In genomic region chr6:163415176-163415619, GRCh38 we compare ENCODE assay signal across 8 cellular contexts. TPM values are rescaled to one million over a fixed set of nuclear protein-coding genes. Genes with fewer than 3 reads are reported as not detected.
A peak's percentile ranks its signal among the peaks of the same experiment; 100 is the strongest.
DNase-seq lines count a peak whose midpoint lies in the region; ATAC-seq, FAIRE-seq and TF ChIP-seq lines count a peak whose summit lies in the region.

No MANE protein-coding gene starts in this region.

- POLR2A ChIA-PET in A549 (lab: Yijun Ruan, JAX) = no interaction called here

- no peak for TF ChIP-seq RAD21 in A549 (conservative IDR thresholded peaks at IDR 0.05 in 1 of 2, IDR thresholded peaks at IDR 0.05 in 1 of 2)

- intact Hi-C loops in body of pancreas (cut with DNase I) = no loop called here

- H3K27ac ChIP-seq in A549 = peak overlapping the region; percentile 96 to 100
- peak overlapping the region; percentile 56 for H3K27ac ChIP-seq in OCI-LY1 (ENCODE audit: low read depth, low read length, poor library complexity, severe bottlenecking)
- peak overlapping the region; percentile 95 to 100 (median 98) for H3K27ac ChIP-seq in body of pancreas
- H3K27ac ChIP-seq in lung (ENCODE audit: low read depth in 1 of 2, low read length in 1 of 2) = peak overlapping the region; percentile 99 to 100
- H3K27ac ChIP-seq in upper lobe of left lung = peak overlapping the region; percentile 97 to 100 (median 99)

- H3F3A ChIP-seq in OCI-LY1 (ENCODE audit: insufficient read depth, low read length) = no peaks in the 10 kb centered on the region

- CTCF ChIA-PET in A549 (lab: Yijun Ruan, JAX) = interaction anchor here (1.2 kb wide), 1 partner anchor 12 kb away, joined by 5 read pairs; no protein-coding TSS in a partner anchor

- H3K9me3 ChIP-seq in A549 (no peaks in the 10 kb centered on the region), OCI-LY1 (ENCODE audit: low read length) (no peaks in the 10 kb centered on the region), body of pancreas (no peaks in the 10 kb centered on the region), lung (ENCODE audit: control insufficient read depth in 2 of 2, insufficient read depth in 1 of 2, low read length in 1 of 2) (no peaks in the 10 kb centered on the region), upper lobe of left lung (no peaks in the 10 kb centered on the region)

- peak overlapping the region; percentile 80 for H3K9ac ChIP-seq in OCI-LY1 (ENCODE audit: low read length)

- no CpG with 5 or more reads among the region's 47 CpGs for WGBS in A549 (ENCODE audit: missing lambda C conversion rate)
- 1 to 3% methylated on average over 7 to 45 of the region's 47 CpGs for WGBS in body of pancreas, 2 donors
- WGBS in lung, 2 donors = 0 to 1% methylated on average over 37 to 47 of the region's 47 CpGs
- 1% methylated on average over 25 of the region's 47 CpGs; no CpG with 5 or more reads in 1 of the 2 donors for WGBS in upper lobe of left lung, 2 donors

- peaks cover 8% of the 10 kb centered on the region; the same call in 1 of the 2 replicates for H4K20me1 ChIP-seq in OCI-LY1 (ENCODE audit: insufficient read depth, low read length)

- H2AFZ ChIP-seq in OCI-LY1 (ENCODE audit: low read length) = no peak overlapping the region

- H3K4me2 ChIP-seq in A549 (peak overlapping the region; percentile 92), OCI-LY1 (ENCODE audit: low read length) (peak overlapping the region; percentile 80)

- H3K27me3 ChIP-seq in OCI-LY1 (ENCODE audit: insufficient read depth, low read length) (no peaks in the 10 kb centered on the region), body of pancreas (no peaks in the 10 kb centered on the region), lung (ENCODE audit: control insufficient read depth, insufficient read depth) (no peaks in the 10 kb centered on the region), upper lobe of left lung (no peaks in the 10 kb centered on the region)

- TF ChIP-seq CTCF in A549 (IDR thresholded peaks at IDR 0.05) (no peak), OCI-LY1 (IDR thresholded peaks at IDR 0.05; ENCODE audit: low read length) (no peak), body of pancreas (IDR thresholded peaks at IDR 0.05) (no peak), lung (IDR thresholded peaks at IDR 0.05; ENCODE audit: control extremely low read depth, extremely low read depth) (no peak), upper lobe of left lung (IDR thresholded peaks at IDR 0.05) (no peak)

- DNase-seq in A549 (ENCODE audit: low read depth in 1 of 2, low spot score in 1 of 2) = no peak
- peak in 3 of 4 donors; percentile 22 to 34 (median 31) for DNase-seq in body of pancreas
- no peak for DNase-seq in lung (ENCODE audit: low spot score)
- peak in 1 of 2 donors; percentile 90 for DNase-seq in upper lobe of left lung
- DNase-seq in NCI-H1694 treated with DMSO at 0.1 percent for 48 hours (lab: John Stamatoyannopoulos, UW) = no peak
- no peak for DNase-seq in superior temporal gyrus (ENCODE audit: extremely low spot score)

- FAIRE-seq in A549 (lab: Jason Lieb, UNC) = no peak

- TF ChIP-seq EP300 in A549 (IDR thresholded peaks at IDR 0.05) (no peak), upper lobe of left lung (IDR thresholded peaks at IDR 0.05) (no peak)

- H3K9me2 ChIP-seq in OCI-LY1 (ENCODE audit: low read depth, low read length) = no peaks in the 10 kb centered on the region

- H3K79me2 ChIP-seq in OCI-LY1 (ENCODE audit: insufficient read depth, low read length) = peaks cover 42% of the 10 kb centered on the region

- H3K4me1 ChIP-seq in A549 = peaks cover 33% of the 10 kb centered on the region
- H3K4me1 ChIP-seq in OCI-LY1 (ENCODE audit: insufficient read depth, low read length, severe bottlenecking) = peaks cover 45% of the 10 kb centered on the region
- H3K4me1 ChIP-seq in body of pancreas = peaks cover 24% of the 10 kb centered on the region
- no peaks in the 10 kb centered on the region for H3K4me1 ChIP-seq in lung (ENCODE audit: control insufficient read depth in 2 of 2, insufficient read depth in 2 of 2, low read length in 2 of 2)
- peaks cover 15 to 27% (median 23%) of the 10 kb centered on the region in 4 donors for H3K4me1 ChIP-seq in upper lobe of left lung

- TF ChIP-seq POLR2A in A549 (IDR thresholded peaks at IDR 0.05; ENCODE audit: low read length) = no peak
- TF ChIP-seq POLR2A in body of pancreas (IDR thresholded peaks at IDR 0.05) = no peak
- no peak for TF ChIP-seq POLR2A in upper lobe of left lung (IDR thresholded peaks at IDR 0.05)

- H3K4me3 ChIP-seq in A549 = peak overlapping the region; percentile 91
- peak overlapping the region; percentile 86 for H3K4me3 ChIP-seq in OCI-LY1 (ENCODE audit: low read depth, low read length, poor library complexity, severe bottlenecking)
- H3K4me3 ChIP-seq in body of pancreas = peak overlapping the region; percentile 86 to 96
- H3K4me3 ChIP-seq in lung = peak overlapping the region; percentile 97
- peak overlapping the region; percentile 66 to 93 (median 85) for H3K4me3 ChIP-seq in upper lobe of left lung

- H3K36me3 ChIP-seq in OCI-LY1 (ENCODE audit: insufficient read depth, low read length) = no peaks in the 10 kb centered on the region
- H3K36me3 ChIP-seq in body of pancreas (replicated peaks in 1 of 2; ENCODE audit: insufficient read depth in 1 of 2, low read depth in 2 of 2) = no peaks in the 10 kb centered on the region
- no peaks in the 10 kb centered on the region for H3K36me3 ChIP-seq in lung (ENCODE audit: control insufficient read depth in 2 of 2, insufficient read depth in 2 of 2, low read length in 2 of 2)
- no peaks in the 10 kb centered on the region for H3K36me3 ChIP-seq in upper lobe of left lung

- peak in 1 of 2 experiments; percentile 3; a peak in 1 of 6 replicates for ATAC-seq in A549
- peak; percentile 0 for ATAC-seq in GM19324 (IDR thresholded peaks at IDR 0.05; ENCODE audit: low FRiP score, unreplicated experiment)
- no peak for ATAC-seq in body of pancreas
- ATAC-seq in lung (ENCODE audit: insufficient read depth, low FRiP score) = no peak
- ATAC-seq in upper lobe of left lung (ENCODE audit: low FRiP score in 2 of 2) = no peak

TF ChIP-seq in A549, 52 proteins besides CTCF, POLR2A, EP300 and RAD21:
- TF ChIP-seq FOSB (CRISPR knock-in tag; IDR thresholded peaks at IDR 0.05) (no peak), BCL3 (IDR thresholded peaks at IDR 0.05) (no peak), NR3C1 (IDR thresholded peaks at IDR 0.05) (no peak), CBX8 (IDR thresholded peaks at IDR 0.05) (no peak), SMC3 (IDR thresholded peaks at IDR 0.05) (no peak), FOXS1 (CRISPR knock-in tag; IDR thresholded peaks at IDR 0.05) (no peak), CHD2 (IDR thresholded peaks at IDR 0.05; ENCODE audit: low read length, partially characterized antibody) (no peak), ZC3H11A (IDR thresholded peaks at IDR 0.05) (no peak), TFCP2L1 (CRISPR knock-in tag; IDR thresholded peaks at IDR 0.05) (no peak), NFE2L2 (conservative IDR thresholded peaks at IDR 0.05; ENCODE audit: low read length) (no peak), FOSL2 (IDR thresholded peaks at IDR 0.05) (no peak), FOSL2 (CRISPR knock-in tag; IDR thresholded peaks at IDR 0.05) (no peak), ESRRA (IDR thresholded peaks at IDR 0.05; ENCODE audit: borderline replicate concordance, low read length) (no peak), CEBPB (IDR thresholded peaks at IDR 0.05) (no peak), RFX5 (IDR thresholded peaks at IDR 0.05) (no peak), ZSCAN20 (CRISPR knock-in tag; IDR thresholded peaks at IDR 0.05) (no peak), CHD4 (IDR thresholded peaks at IDR 0.05; ENCODE audit: borderline replicate concordance) (no peak)

RNA-seq across cellular contexts. Expression of gene QKI, which starts 0.7 kb away (rescaled TPM):
- 90.5 and 98.2 TPM in 2 replicates for polyA plus RNA-seq in A549 (2011; rRNA removed)
- 61.4 and 77.8 TPM in 2 replicates for polyA plus RNA-seq in A549 (2012; cell fraction: cytosol; rRNA removed)
- 50.1 and 51.2 TPM in 2 replicates for polyA plus RNA-seq in A549 (2012; cell fraction: nucleus; rRNA removed)
- 69.5 to 74.5 TPM (median 71.9 TPM) in 3 replicates for polyA plus RNA-seq in A549 (2017; fragmentation: RNase III; extraction: RNeasy Plus Mini Kit Qiagen cat#74134 plus additional on column Dnase treatment)
- 184 and 220 TPM in 2 replicates for polyA minus RNA-seq in A549 (2011; rRNA and poly(A)+ RNA removed)
- 10 to 100 TPM; 60.4 to 61.3 TPM for total RNA-seq in body of pancreas
- total RNA-seq in lung = 100 to 1,000 TPM; 136 to 228 TPM
- 10 to 100 TPM; 20.6 to 91.1 TPM for polyA plus RNA-seq in lung
- 100 to 1,000 TPM; 181 to 273 (median 226) TPM for total RNA-seq in upper lobe of left lung

Comparison
In these comparisons a context has a peak if more than half of its experiments do, and no peak if none do; other contexts are left out.
1. DNase-seq: peak in body of pancreas (3 of 4); none in A549 (0 of 2), lung (single experiment), NCI-H1694 treated with DMSO at 0.1 percent for 48 hours (single experiment) and superior temporal gyrus (single experiment).
2. Peak in every context shown above with its lines, with median percentiles within 50 percentile points of each other: H3K27ac ChIP-seq and H3K4me3 ChIP-seq.